Comparison of ENCODE assay signal across 19 cellular contexts in the genomic region with DNA sequence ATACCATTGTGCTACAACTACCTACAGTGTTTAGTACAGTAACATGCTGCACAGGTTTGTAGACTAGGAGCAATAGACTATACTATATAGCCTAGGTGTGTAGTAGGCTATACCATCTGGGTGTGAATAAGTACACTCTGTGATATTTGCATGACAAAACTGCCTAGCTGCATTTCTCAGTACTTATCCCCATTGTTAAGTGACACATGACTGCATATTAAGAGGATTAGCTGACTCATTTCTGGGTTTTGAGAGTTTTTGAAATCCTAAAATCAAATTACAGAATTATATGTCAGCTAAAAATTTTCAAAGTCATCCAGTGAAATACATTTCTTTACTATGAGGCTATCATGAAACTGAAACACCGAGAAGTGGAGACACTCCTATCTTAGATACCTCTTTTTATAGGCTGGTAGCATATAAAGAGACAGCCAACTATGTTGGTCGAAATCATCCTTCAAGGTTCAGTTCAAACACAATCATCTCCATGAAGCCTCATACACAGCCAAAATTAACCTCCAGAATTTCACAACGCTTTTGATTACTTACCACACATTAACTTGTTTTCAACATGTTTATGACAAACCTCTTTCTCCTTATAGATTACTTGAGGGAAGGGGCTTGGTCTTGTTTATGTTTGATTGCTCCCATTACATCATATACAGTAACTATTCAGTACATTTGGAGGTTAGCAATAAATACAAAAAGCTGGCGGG.
DNase-seq lines count a peak whose midpoint lies in the region; ATAC-seq, FAIRE-seq and TF ChIP-seq lines count a peak whose summit lies in the region.
"Had no signal": no experiment of that assay in that cellular context is flagged by ENCODE, and none has a peak within 500 bp of the region (broad histone marks: within the 10 kb centered on the region; RNA-seq: fewer than 3 reads in every experiment).

No MANE protein-coding gene starts in this region.

- no peak for ATAC-seq in HG02973 (IDR thresholded peaks at IDR 0.05; ENCODE audit: unreplicated experiment)
- ATAC-seq: body of pancreas; stimulated activated naive B cell treated with anti-CD40 and anti-IgM and Interleukin-4, amounts not matched to agents 10 μg/mL and 1 μg/mL and 100 μg/mL, for 72 hours had no signal

- no peaks in the 10 kb centered on the region for H3K9me1 ChIP-seq in keratinocyte (ENCODE audit: control insufficient read depth, extremely low read depth, insufficient read depth, low read length)

- H3K27me3 ChIP-seq in HAP-1 (ENCODE audit: low read depth), result no peaks in the 10 kb centered on the region
- H3K27me3 ChIP-seq in keratinocyte (ENCODE audit: control insufficient read depth, extremely low read depth, insufficient read depth, low read length), result no peaks in the 10 kb centered on the region
- H3K27me3 ChIP-seq: BE2C, body of pancreas had no signal

- H3K4me3 ChIP-seq in GM12865 (ENCODE audit: low read depth, low read length) (no peak overlapping the region), HAP-1 (no peak overlapping the region), keratinocyte (ENCODE audit: control insufficient read depth in 2 of 3, extremely low read depth in 1 of 3, insufficient read depth in 2 of 3, low read depth in 1 of 3, low read length in 3 of 3) (no peak overlapping the region)
- H3K4me3 ChIP-seq: body of pancreas had no signal

- H3K9ac ChIP-seq in keratinocyte (ENCODE audit: control insufficient read depth, extremely low read depth, insufficient read depth, low read length), result no peak overlapping the region

- no peak for TF ChIP-seq CTCF in GM12865 (IDR thresholded peaks at IDR 0.05; ENCODE audit: insufficient read depth, low read depth, low read length, missing control alignments)
- TF ChIP-seq CTCF in keratinocyte (optimal IDR thresholded peaks at IDR 0.05 in 1 of 3, IDR thresholded peaks at IDR 0.05 in 1 of 3, conservative IDR thresholded peaks at IDR 0.05 in 1 of 3; ENCODE audit: extremely low read depth in 1 of 3, insufficient read depth in 2 of 3, low read length in 3 of 3), result no peak

- no peaks in the 10 kb centered on the region for H3K9me3 ChIP-seq in HAP-1
- H3K9me3 ChIP-seq in keratinocyte (ENCODE audit: control insufficient read depth, low read depth, low read length), result no peaks in the 10 kb centered on the region
- H3K9me3 ChIP-seq: BE2C, body of pancreas had no signal

- no peaks in the 10 kb centered on the region for H4K20me1 ChIP-seq in keratinocyte (ENCODE audit: control insufficient read depth, extremely low read depth, insufficient read depth, low read length)

- no peak overlapping the region for H2AFZ ChIP-seq in keratinocyte (ENCODE audit: control insufficient read depth, low read length)

- no peaks in the 10 kb centered on the region for H3K79me2 ChIP-seq in keratinocyte (ENCODE audit: control insufficient read depth, insufficient read depth, low read length)

- peak; percentile 49 for FAIRE-seq in keratinocyte (lab: Jason Lieb, UNC)
- FAIRE-seq: RCC 7860 had no signal

- no peaks in the 10 kb centered on the region for H3K36me3 ChIP-seq in HAP-1 (replicated peaks)
- H3K36me3 ChIP-seq in keratinocyte (ENCODE audit: control insufficient read depth in 2 of 2, extremely low read depth in 1 of 2, insufficient read depth in 2 of 2, low read length in 2 of 2), result no peaks in the 10 kb centered on the region
- H3K36me3 ChIP-seq: BE2C had no signal

- H3K4me2 ChIP-seq in keratinocyte (ENCODE audit: control insufficient read depth, extremely low read depth, insufficient read depth, low read depth, low read length), result no peak overlapping the region

- H3K27ac ChIP-seq in angular gyrus (ENCODE audit: low read depth, low read length), result peak overlapping the region; percentile 84
- no peak overlapping the region for H3K27ac ChIP-seq in keratinocyte (ENCODE audit: control insufficient read depth, insufficient read depth, low read length)
- H3K27ac ChIP-seq: body of pancreas had no signal

- DNase-seq in GM12865 (ENCODE audit: low read depth) (peak; percentile 2), HAP-1 (ENCODE audit: low spot score in 2 of 2) (peak; percentile 39 to 94), keratinocyte (ENCODE audit: low read depth, low spot score) (no peak), NCI-H748 (lab: John Stamatoyannopoulos, UW; ENCODE audit: unreplicated experiment) (no peak), NOMO-1 (lab: John Stamatoyannopoulos, UW; ENCODE audit: unreplicated experiment in 2 of 2) (no peak)
- DNase-seq in effector CD8-positive, alpha-beta T cell (lab: John Stamatoyannopoulos, UW), result no peak
- DNase-seq: activated CD4-positive, alpha-beta T cell treated with anti-CD3 and anti-CD28 coated beads, Interleukin-2, amount 10 ng/mL, durations not matched to agents 24 days and 14 days; BE2C; body of pancreas; endodermal cell; kidney glomerular epithelial cell; naive B cell; NCI-H1105; NCI-H446 treated with DMSO at 0.1 percent for 48 hours; stimulated activated CD4-positive, alpha-beta T cell treated with anti-CD3 and anti-CD28 coated beads, Interleukin-4, amount 100 ng/mL, for 24 hours; stimulated activated naive B cell treated with anti-CD40 and anti-IgM and Interleukin-4, amounts not matched to agents 10 μg/mL and 1 μg/mL and 100 μg/mL, for 72 hours had no signal

- in situ Hi-C loops in HAP-1 (cut with MboI; ENCODE audit: low sequenced_read_pairs), result loop anchor here (25.0 kb wide), 1 partner anchor 283 kb away; no protein-coding TSS in a partner anchor

- dilution Hi-C loops in keratinocyte (cut with MboI; ENCODE audit: extremely low pct_ligation_motif_present, low sequenced_read_pairs), result no loop called here

- peaks cover 52% of the 10 kb centered on the region for H3K4me1 ChIP-seq in HAP-1
- H3K4me1 ChIP-seq in keratinocyte (ENCODE audit: control insufficient read depth, extremely low read depth, insufficient read depth, low read length), result peaks cover 21% of the 10 kb centered on the region

Comparison
In these comparisons a context has a peak if more than half of its experiments do, and no peak if none do; other contexts are left out.
1. DNase-seq: peak in GM12865 (single experiment) and HAP-1 (2 of 2); none in keratinocyte (single experiment), NCI-H748 (single experiment), NOMO-1 (0 of 2) and effector CD8-positive, alpha-beta T cell (single experiment).